9 cellular contexts compared by ENCODE assay signal in genomic region chr1:246280551-246280950, GRCh38.
DNase-seq lines count a peak whose midpoint lies in the region; ATAC-seq and TF ChIP-seq lines count a peak whose summit lies in the region.
"Had no signal": no experiment of that assay in that cellular context is flagged by ENCODE, and none has a peak within 500 bp of the region (broad histone marks: within the 10 kb centered on the region; RNA-seq: fewer than 3 reads in every experiment).

No MANE protein-coding gene starts in this region.

- H3K27ac ChIP-seq in VCaP = peak overlapping the region; percentile 83
- H3K27ac ChIP-seq in suprapubic skin = no peak overlapping the region

- H3K27ac Mint-ChIP-seq in mesothelial cell of epicardium = no peak overlapping the region

- H3K9me3 ChIP-seq in suprapubic skin = no peaks in the 10 kb centered on the region

- DNase-seq in DMS153 treated with DMSO at 0.1 percent for 48 hours (lab: John Stamatoyannopoulos, UW; ENCODE audit: unreplicated experiment) (peak; percentile 75), LNCaP clone FGC (ENCODE audit: low read depth) (no peak), mesothelial cell of epicardium (ENCODE audit: low spot score in 2 of 2, unreplicated experiment in 2 of 2) (no peak), suprapubic skin (ENCODE audit: low spot score in 2 of 2) (no peak)
- DNase-seq in stimulated activated CD4-positive, alpha-beta T cell treated with anti-CD3 and anti-CD28 coated beads, Interleukin-15, amount 100 ng/mL, for 24 hours = no peak
- DNase-seq: activated naive CD4-positive, alpha-beta T cell treated with anti-CD3 and anti-CD28 coated beads, Interleukin-2, amount 50 U/mL, for 16 hours had no signal

- H3K4me3 Mint-ChIP-seq in mesothelial cell of epicardium = no peak overlapping the region

- H3K4me3 ChIP-seq in LNCaP clone FGC (ENCODE audit: low read depth, low read length) = no peak overlapping the region
- H3K4me3 ChIP-seq in suprapubic skin = no peak overlapping the region

- peaks cover 17% of the 10 kb centered on the region for H3K4me1 Mint-ChIP-seq in mesothelial cell of epicardium

- H3K36me3 ChIP-seq in suprapubic skin = no peaks in the 10 kb centered on the region

- H3K27me3 ChIP-seq in suprapubic skin = no peaks in the 10 kb centered on the region

- ATAC-seq in GM18498 (IDR thresholded peaks at IDR 0.05; ENCODE audit: unreplicated experiment) = no peak
- no peak for ATAC-seq in GM19351 (IDR thresholded peaks at IDR 0.05; ENCODE audit: unreplicated experiment)

- TF ChIP-seq POLR2A in suprapubic skin (IDR thresholded peaks at IDR 0.05) = no peak

- H3K27me3 Mint-ChIP-seq in mesothelial cell of epicardium (ENCODE audit: low read depth) = no peaks in the 10 kb centered on the region

- H3K4me1 ChIP-seq in suprapubic skin = no peaks in the 10 kb centered on the region

- H3K9me3 Mint-ChIP-seq in mesothelial cell of epicardium = peaks cover 5% of the 10 kb centered on the region

- WGBS in suprapubic skin = 84% methylated on average over 3 of the region's 3 CpGs

- TF ChIP-seq CTCF in LNCaP clone FGC (IDR thresholded peaks at IDR 0.05; ENCODE audit: control insufficient read depth, extremely low read depth, insufficient read depth) = peak; percentile 60
- peak; percentile 44 for TF ChIP-seq CTCF in VCaP (conservative IDR thresholded peaks at IDR 0.05)
- TF ChIP-seq CTCF in mesothelial cell of epicardium (IDR thresholded peaks at IDR 0.05; ENCODE audit: unreplicated experiment) = peak; percentile 12
- TF ChIP-seq CTCF in suprapubic skin (IDR thresholded peaks at IDR 0.05) = no peak

- H3K36me3 Mint-ChIP-seq in mesothelial cell of epicardium = no peaks in the 10 kb centered on the region

- no peak for TF ChIP-seq EP300 in suprapubic skin (IDR thresholded peaks at IDR 0.05)

Comparison
In these comparisons a context has a peak if more than half of its experiments do, and no peak if none do; other contexts are left out.
1. CTCF ChIP-seq: peak in LNCaP clone FGC (single experiment), VCaP (single experiment) and mesothelial cell of epicardium (single experiment); none in suprapubic skin (0 of 2).